ENCODE assay signal across 1 cellular context in the genomic region with DNA sequence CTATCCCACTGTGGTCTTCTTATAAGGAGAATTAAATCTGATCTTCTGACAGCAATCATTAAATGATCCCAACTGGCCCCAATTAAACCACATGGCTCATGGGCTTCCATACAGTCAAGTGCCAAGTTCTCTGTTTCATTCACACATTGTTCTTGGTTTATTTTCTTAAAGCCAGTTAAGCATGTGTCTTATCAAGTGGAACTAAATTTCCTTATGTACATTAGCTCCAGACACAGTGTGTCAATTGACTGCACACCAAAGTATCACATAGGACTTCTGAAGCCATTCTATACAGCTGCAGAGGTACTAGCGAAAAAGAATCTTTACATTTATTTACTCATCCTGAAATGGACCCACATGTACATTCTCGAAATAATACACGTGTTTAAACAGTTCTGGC.
TF ChIP-seq lines count a peak whose summit lies in the region.

No MANE protein-coding gene starts in this region.

TF ChIP-seq in WTC11, 78 proteins besides CTCF, POLR2A, EP300 and RAD21 (continued from another document):
- TF ChIP-seq, protein P1, sequence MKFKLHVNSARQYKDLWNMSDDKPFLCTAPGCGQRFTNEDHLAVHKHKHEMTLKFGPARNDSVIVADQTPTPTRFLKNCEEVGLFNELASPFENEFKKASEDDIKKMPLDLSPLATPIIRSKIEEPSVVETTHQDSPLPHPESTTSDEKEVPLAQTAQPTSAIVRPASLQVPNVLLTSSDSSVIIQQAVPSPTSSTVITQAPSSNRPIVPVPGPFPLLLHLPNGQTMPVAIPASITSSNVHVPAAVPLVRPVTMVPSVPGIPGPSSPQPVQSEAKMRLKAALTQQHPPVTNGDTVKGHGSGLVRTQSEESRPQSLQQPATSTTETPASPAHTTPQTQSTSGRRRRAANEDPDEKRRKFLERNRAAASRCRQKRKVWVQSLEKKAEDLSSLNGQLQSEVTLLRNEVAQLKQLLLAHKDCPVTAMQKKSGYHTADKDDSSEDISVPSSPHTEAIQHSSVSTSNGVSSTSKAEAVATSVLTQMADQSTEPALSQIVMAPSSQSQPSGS (CRISPR knock-in tag; IDR thresholded peaks at IDR 0.05; ENCODE audit: borderline replicate concordance, low read depth), result no peak
- no peak for TF ChIP-seq ZNF317 (CRISPR knock-in tag; IDR thresholded peaks at IDR 0.05; ENCODE audit: borderline replicate concordance, low read depth)
- TF ChIP-seq, protein P2, sequence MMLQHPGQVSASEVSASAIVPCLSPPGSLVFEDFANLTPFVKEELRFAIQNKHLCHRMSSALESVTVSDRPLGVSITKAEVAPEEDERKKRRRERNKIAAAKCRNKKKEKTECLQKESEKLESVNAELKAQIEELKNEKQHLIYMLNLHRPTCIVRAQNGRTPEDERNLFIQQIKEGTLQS (CRISPR knock-in tag; conservative IDR thresholded peaks at IDR 0.05), result no peak
- TF ChIP-seq ESRRA (CRISPR knock-in tag; IDR thresholded peaks at IDR 0.05; ENCODE audit: borderline replicate concordance), result no peak
